ENCODE assay signal across 18 cellular contexts in genomic region chr7:3106353-3106752, GRCh38.
DNase-seq lines count a peak whose midpoint lies in the region; ATAC-seq, FAIRE-seq and TF ChIP-seq lines count a peak whose summit lies in the region.
"Had no signal": no experiment of that assay in that cellular context is flagged by ENCODE, and none has a peak within 500 bp of the region (broad histone marks: within the 10 kb centered on the region; RNA-seq: fewer than 3 reads in every experiment).

No MANE protein-coding gene starts in this region.

- intact Hi-C loops in cardiac septum (cut with DNase I) (no loop called here), Right ventricle myocardium inferior (cut with DNase I) (no loop called here), dorsolateral prefrontal cortex (cut with DNase I) (no loop called here)

- peaks cover 0 to 16% (median 0%) of the 10 kb centered on the region in 3 donors for H3K36me3 Mint-ChIP-seq in immature natural killer cell
- H3K36me3 Mint-ChIP-seq: memory B cell had no signal

- peaks cover 0 to 22% (median 3%) of the 10 kb centered on the region in 45 donors for H3K27me3 ChIP-seq in dorsolateral prefrontal cortex
- H3K27me3 ChIP-seq: breast epithelium, neutrophil, SJCRH30 had no signal

- H3K27ac Mint-ChIP-seq in immature natural killer cell: peak overlapping the region; percentile 96 to 100 (median 99)
- H3K27ac Mint-ChIP-seq: memory B cell had no signal

- no peak overlapping the region for H3K4me3 ChIP-seq in dorsolateral prefrontal cortex
- H3K4me3 ChIP-seq: breast epithelium, gastroesophageal sphincter, SJCRH30, transverse colon had no signal

- DNase-seq in cardiac septum (ENCODE audit: low spot score) (peak; percentile 7), Right ventricle myocardium inferior (ENCODE audit: missing footprints) (no peak), immature natural killer cell (peak; percentile 83 to 86 (median 83)), urothelium cell line (ENCODE audit: low spot score) (no peak), DMS53 (lab: John Stamatoyannopoulos, UW) (no peak), dorsolateral prefrontal cortex (no peak)
- DNase-seq in activated CD4-positive, alpha-beta T cell treated with anti-CD3 and anti-CD28 coated beads, Interleukin-2, amount 50 U/mL, for 48 hours: peak; percentile 56 to 64
- DNase-seq: AML-193, NCI-H2171 treated with DMSO at 0.1 percent for 48 hours, SJCRH30, transverse colon had no signal

- H3K27me3 Mint-ChIP-seq in immature natural killer cell (ENCODE audit: low read depth in 3 of 3): peaks cover 22 to 54% (median 47%) of the 10 kb centered on the region in 3 donors

- ATAC-seq in Right ventricle myocardium inferior: no peak
- no peak for ATAC-seq in HG03196 (IDR thresholded peaks at IDR 0.05; ENCODE audit: unreplicated experiment)
- ATAC-seq: gastroesophageal sphincter, HepG2 had no signal

- no peaks in the 10 kb centered on the region for H3K9me3 Mint-ChIP-seq in immature natural killer cell
- H3K9me3 Mint-ChIP-seq: memory B cell had no signal

- TF ChIP-seq CTCF in dorsolateral prefrontal cortex (IDR thresholded peaks at IDR 0.05 in 54 of 56, conservative IDR thresholded peaks at IDR 0.05 in 2 of 56; ENCODE audit: low read depth in 1 of 56, partially characterized antibody in 56 of 56): no peak

- peaks cover 94% of the 10 kb centered on the region in 2 donors for H3K4me1 Mint-ChIP-seq in immature natural killer cell

- H3K4me3 Mint-ChIP-seq in immature natural killer cell: peak overlapping the region; percentile 75 to 86 (median 79)
- H3K4me3 Mint-ChIP-seq: memory B cell had no signal

- no peak overlapping the region for H3K27ac ChIP-seq in dorsolateral prefrontal cortex
- H3K27ac ChIP-seq: breast epithelium, gastroesophageal sphincter, neutrophil, SJCRH30, transverse colon had no signal

- peak; percentile 50 for FAIRE-seq in urothelium cell line (lab: Jason Lieb, UNC)
- FAIRE-seq: endometrium, HepG2 had no signal

Comparison
In these comparisons a context has a peak if more than half of its experiments do, and no peak if none do; other contexts are left out.
1. DNase-seq: peak in cardiac septum (single experiment), activated CD4-positive, alpha-beta T cell treated with anti-CD3 and anti-CD28 coated beads, Interleukin-2, amount 50 U/mL, for 48 hours (2 of 2) and immature natural killer cell (3 of 3); none in Right ventricle myocardium inferior (single experiment), urothelium cell line (single experiment), DMS53 (single experiment) and dorsolateral prefrontal cortex (0 of 10).